1 cellular context compared by ENCODE assay signal in the genomic region with DNA sequence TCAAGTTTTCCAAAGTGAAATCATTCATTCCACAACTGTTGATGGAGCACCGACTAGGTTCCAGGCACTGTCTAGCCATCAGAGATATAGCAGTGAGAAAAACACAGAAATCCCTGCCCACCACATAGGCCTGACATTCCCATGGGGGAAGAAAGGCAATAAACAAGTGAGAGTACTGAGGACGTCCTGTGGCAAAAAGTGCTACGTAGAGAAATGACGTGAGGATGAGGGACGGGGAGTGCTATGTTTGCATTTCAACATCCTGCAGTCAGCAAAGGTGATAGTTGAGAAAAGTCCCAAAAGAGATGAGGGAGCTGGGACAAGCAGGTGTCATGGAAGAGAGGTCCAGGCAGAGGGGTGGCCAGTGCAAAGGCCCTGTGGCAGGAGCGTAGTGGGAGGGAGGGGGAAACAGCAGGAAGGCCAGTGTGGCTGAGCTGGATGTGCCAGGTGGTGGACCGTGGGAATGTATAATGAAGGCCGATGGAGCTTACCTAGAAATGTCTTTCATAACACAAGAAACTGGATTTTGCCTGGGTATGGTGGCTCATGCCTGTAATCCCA.
TF ChIP-seq lines count a peak whose summit lies in the region.

No MANE protein-coding gene starts in this region.

TF ChIP-seq in K562, 482 proteins besides CTCF, POLR2A, EP300 and RAD21:
- peak; percentile 16; the same call in 1 of the 2 replicates for TF ChIP-seq ADNP (tag; IDR thresholded peaks at IDR 0.05)
- TF ChIP-seq RBM25 (IDR thresholded peaks at IDR 0.05; ENCODE audit: low read depth, low read length, severe bottlenecking), result peak; percentile 81
- no peak for TF ChIP-seq IFI16 (CRISPR knock-in tag; IDR thresholded peaks at IDR 0.05)
- no peak for TF ChIP-seq NR3C1 (CRISPR knock-in tag; IDR thresholded peaks at IDR 0.05)
- TF ChIP-seq JUND (IDR thresholded peaks at IDR 0.05; ENCODE audit: borderline replicate concordance, low read depth, low read length), result no peak
- no peak for TF ChIP-seq JUND (tag; IDR thresholded peaks at IDR 0.05; ENCODE audit: borderline replicate concordance, low read depth, low read length)
- TF ChIP-seq, protein P1, sequence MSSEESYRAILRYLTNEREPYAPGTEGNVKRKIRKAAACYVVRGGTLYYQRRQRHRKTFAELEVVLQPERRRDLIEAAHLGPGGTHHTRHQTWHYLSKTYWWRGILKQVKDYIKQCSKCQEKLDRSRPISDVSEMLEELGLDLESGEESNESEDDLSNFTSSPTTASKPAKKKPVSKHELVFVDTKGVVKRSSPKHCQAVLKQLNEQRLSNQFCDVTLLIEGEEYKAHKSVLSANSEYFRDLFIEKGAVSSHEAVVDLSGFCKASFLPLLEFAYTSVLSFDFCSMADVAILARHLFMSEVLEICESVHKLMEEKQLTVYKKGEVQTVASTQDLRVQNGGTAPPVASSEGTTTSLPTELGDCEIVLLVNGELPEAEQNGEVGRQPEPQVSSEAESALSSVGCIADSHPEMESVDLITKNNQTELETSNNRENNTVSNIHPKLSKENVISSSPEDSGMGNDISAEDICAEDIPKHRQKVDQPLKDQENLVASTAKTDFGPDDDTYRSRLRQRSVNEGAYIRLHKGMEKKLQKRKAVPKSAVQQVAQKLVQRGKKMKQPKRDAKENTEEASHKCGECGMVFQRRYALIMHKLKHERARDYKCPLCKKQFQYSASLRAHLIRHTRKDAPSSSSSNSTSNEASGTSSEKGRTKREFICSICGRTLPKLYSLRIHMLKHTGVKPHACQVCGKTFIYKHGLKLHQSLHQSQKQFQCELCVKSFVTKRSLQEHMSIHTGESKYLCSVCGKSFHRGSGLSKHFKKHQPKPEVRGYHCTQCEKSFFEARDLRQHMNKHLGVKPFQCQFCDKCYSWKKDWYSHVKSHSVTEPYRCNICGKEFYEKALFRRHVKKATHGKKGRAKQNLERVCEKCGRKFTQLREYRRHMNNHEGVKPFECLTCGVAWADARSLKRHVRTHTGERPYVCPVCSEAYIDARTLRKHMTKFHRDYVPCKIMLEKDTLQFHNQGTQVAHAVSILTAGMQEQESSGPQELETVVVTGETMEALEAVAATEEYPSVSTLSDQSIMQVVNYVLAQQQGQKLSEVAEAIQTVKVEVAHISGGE (CRISPR knock-in tag; IDR thresholded peaks at IDR 0.05), result no peak
- TF ChIP-seq BCOR (IDR thresholded peaks at IDR 0.05), result peak; percentile 88
- TF ChIP-seq SIN3A (IDR thresholded peaks at IDR 0.05; ENCODE audit: borderline replicate concordance in 2 of 2, control insufficient read depth in 1 of 2, low read depth in 2 of 2, low read length in 2 of 2), result no peak
- peak; percentile 80 for TF ChIP-seq SMARCA5 (IDR thresholded peaks at IDR 0.05)
- TF ChIP-seq KDM1A (IDR thresholded peaks at IDR 0.05), result peak; percentile 45 to 67; a peak in 3 of 4 replicates
- TF ChIP-seq CEBPB (tag; IDR thresholded peaks at IDR 0.05), result no peak
- TF ChIP-seq EGR1 (conservative IDR thresholded peaks at IDR 0.05), result no peak
- TF ChIP-seq, protein P2, sequence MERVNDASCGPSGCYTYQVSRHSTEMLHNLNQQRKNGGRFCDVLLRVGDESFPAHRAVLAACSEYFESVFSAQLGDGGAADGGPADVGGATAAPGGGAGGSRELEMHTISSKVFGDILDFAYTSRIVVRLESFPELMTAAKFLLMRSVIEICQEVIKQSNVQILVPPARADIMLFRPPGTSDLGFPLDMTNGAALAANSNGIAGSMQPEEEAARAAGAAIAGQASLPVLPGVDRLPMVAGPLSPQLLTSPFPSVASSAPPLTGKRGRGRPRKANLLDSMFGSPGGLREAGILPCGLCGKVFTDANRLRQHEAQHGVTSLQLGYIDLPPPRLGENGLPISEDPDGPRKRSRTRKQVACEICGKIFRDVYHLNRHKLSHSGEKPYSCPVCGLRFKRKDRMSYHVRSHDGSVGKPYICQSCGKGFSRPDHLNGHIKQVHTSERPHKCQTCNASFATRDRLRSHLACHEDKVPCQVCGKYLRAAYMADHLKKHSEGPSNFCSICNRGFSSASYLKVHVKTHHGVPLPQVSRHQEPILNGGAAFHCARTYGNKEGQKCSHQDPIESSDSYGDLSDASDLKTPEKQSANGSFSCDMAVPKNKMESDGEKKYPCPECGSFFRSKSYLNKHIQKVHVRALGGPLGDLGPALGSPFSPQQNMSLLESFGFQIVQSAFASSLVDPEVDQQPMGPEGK (CRISPR knock-in tag; IDR thresholded peaks at IDR 0.05; ENCODE audit: borderline replicate concordance), result no peak
- TF ChIP-seq RNF2 (IDR thresholded peaks at IDR 0.05), result no peak
- TF ChIP-seq RCOR1 (IDR thresholded peaks at IDR 0.05; ENCODE audit: borderline replicate concordance in 1 of 2, low read depth in 2 of 2, low read length in 2 of 2), result peak in 1 of 2 experiments; percentile 42; a peak in 1 of 4 replicates
